In genomic region chr1:16161717-16162116, GRCh38 we compare ENCODE assay signal across 1 cellular context.
TF ChIP-seq lines count a peak whose summit lies in the region.

No MANE protein-coding gene starts in this region.

TF ChIP-seq in WTC11, 78 proteins besides CTCF, POLR2A, EP300 and RAD21:
- TF ChIP-seq ERG (CRISPR knock-in tag; IDR thresholded peaks at IDR 0.05) (no peak), ATF1 (CRISPR knock-in tag; IDR thresholded peaks at IDR 0.05) (no peak), NFYB (CRISPR knock-in tag; conservative IDR thresholded peaks at IDR 0.05; ENCODE audit: low read depth) (no peak), CDX4 (CRISPR knock-in tag; IDR thresholded peaks at IDR 0.05; ENCODE audit: borderline replicate concordance) (no peak), CREB1 (CRISPR knock-in tag; IDR thresholded peaks at IDR 0.05) (no peak), ZNF425 (CRISPR knock-in tag; conservative IDR thresholded peaks at IDR 0.05) (no peak), FOXP4 (CRISPR knock-in tag; IDR thresholded peaks at IDR 0.05) (no peak), MAX (CRISPR knock-in tag; IDR thresholded peaks at IDR 0.05) (no peak), IRF1 (CRISPR knock-in tag; IDR thresholded peaks at IDR 0.05) (no peak)
